Comparison of ENCODE assay signal across 11 cellular contexts in genomic region chr19:3975637-3976087, GRCh38. TPM values are rescaled to one million over a fixed set of nuclear protein-coding genes. Genes with fewer than 3 reads are reported as not detected.
A peak's percentile ranks its signal among the peaks of the same experiment; 100 is the strongest.
DNase-seq lines count a peak whose midpoint lies in the region; ATAC-seq and TF ChIP-seq lines count a peak whose summit lies in the region.
"Had no signal": no experiment of that assay in that cellular context is flagged by ENCODE, and none has a peak within 500 bp of the region (broad histone marks: within the 10 kb centered on the region; RNA-seq: fewer than 3 reads in every experiment).

No MANE protein-coding gene starts in this region.

- no peak overlapping the region for H3K4me2 ChIP-seq in PC-3 (ENCODE audit: low read length)

- peaks cover 49% of the 10 kb centered on the region for H4K20me1 ChIP-seq in PC-3 (ENCODE audit: low read length)

- intact Hi-C loops in PC-3 (cut with micrococcal nuclease), result no loop called here

- no peak for ATAC-seq in PC-3
- ATAC-seq: lower lobe of right lung had no signal

- no TSS peak for BruUV-seq in PC-3 (replicated peaks; lab: Mats Ljungman, UMichigan)

- H2AFZ ChIP-seq in PC-3 (ENCODE audit: low read length), result no peak overlapping the region

- H3K9me3 Mint-ChIP-seq in IgD-negative memory B cell, result no peaks in the 10 kb centered on the region
- H3K9me3 Mint-ChIP-seq in mesothelial cell of epicardium, result no peaks in the 10 kb centered on the region

- H3K4me1 Mint-ChIP-seq in IgD-negative memory B cell, result peaks cover 2 to 7% (median 6%) of the 10 kb centered on the region in 3 donors
- peaks cover 3% of the 10 kb centered on the region for H3K4me1 Mint-ChIP-seq in mesothelial cell of epicardium

- peaks cover 25% of the 10 kb centered on the region for H3K79me2 ChIP-seq in PC-3 (ENCODE audit: low read length)

- H3K36me3 Mint-ChIP-seq in IgD-negative memory B cell, result peaks cover 7% of the 10 kb centered on the region
- H3K36me3 Mint-ChIP-seq in mesothelial cell of epicardium, result peaks cover 17% of the 10 kb centered on the region

- H3K27ac Mint-ChIP-seq in IgD-negative memory B cell, result peak overlapping the region; percentile 10 to 85 (median 43)
- H3K27ac Mint-ChIP-seq in mesothelial cell of epicardium, result peak overlapping the region; percentile 66

- peak overlapping the region in 1 of 4 donors; percentile 69 for H3K4me3 Mint-ChIP-seq in IgD-negative memory B cell
- H3K4me3 Mint-ChIP-seq in mesothelial cell of epicardium, result no peak overlapping the region

- H3K36me3 ChIP-seq in PC-3 (ENCODE audit: low read depth, low read length), result peaks cover 48% of the 10 kb centered on the region

- H3K27ac ChIP-seq in PC-3 (ENCODE audit: low read length), result no peak overlapping the region
- H3K27ac ChIP-seq: lower lobe of right lung, SJCRH30, thyroid gland had no signal

- TF ChIP-seq CTCF in mesothelial cell of epicardium (IDR thresholded peaks at IDR 0.05; ENCODE audit: unreplicated experiment) (no peak), PC-3 (conservative IDR thresholded peaks at IDR 0.05; ENCODE audit: low read depth, low read length) (no peak)

- no peaks in the 10 kb centered on the region for H3K27me3 ChIP-seq in PC-3 (ENCODE audit: low read length)
- H3K27me3 ChIP-seq: SJCRH30, thyroid gland had no signal

- DNase-seq in mesothelial cell of epicardium (ENCODE audit: low spot score in 2 of 2, unreplicated experiment in 2 of 2) (no peak), anterior cingulate cortex (lab: John Stamatoyannopoulos, UW) (no peak), PC-3 (no peak)
- DNase-seq: effector CD4-positive, alpha-beta T cell; lower lobe of right lung; NCI-H446; SJCRH30; thyroid gland had no signal

- CTCF ChIA-PET in PC-3 (lab: Charles Lee), result no interaction called here

- no peaks in the 10 kb centered on the region for H3K27me3 Mint-ChIP-seq in IgD-negative memory B cell
- H3K27me3 Mint-ChIP-seq in mesothelial cell of epicardium (ENCODE audit: low read depth), result no peaks in the 10 kb centered on the region

- peak; percentile 38 for TF ChIP-seq POLR2A in GM15510 (IDR thresholded peaks at IDR 0.05; ENCODE audit: borderline replicate concordance, extremely low read depth, insufficient read length)

- no peak overlapping the region for H3K4me3 ChIP-seq in PC-3 (ENCODE audit: low read length)
- H3K4me3 ChIP-seq: lower lobe of right lung, SJCRH30, thyroid gland had no signal

- POLR2A ChIA-PET in PC-3 (lab: Charles Lee; ENCODE audit: unreplicated experiment), result no interaction called here

- peaks cover 3% of the 10 kb centered on the region for H3F3A ChIP-seq in PC-3 (ENCODE audit: low read length, unreplicated experiment)

- no peak overlapping the region for H3K9ac ChIP-seq in PC-3 (ENCODE audit: low read length)

- no peaks in the 10 kb centered on the region for H3K4me1 ChIP-seq in PC-3 (ENCODE audit: insufficient read depth, low read length)
- H3K4me1 ChIP-seq: SJCRH30, thyroid gland had no signal

- H3K9me2 ChIP-seq in PC-3 (replicated peaks; ENCODE audit: low read length), result no peaks in the 10 kb centered on the region

- H3K9me3 ChIP-seq in PC-3 (ENCODE audit: low read length), result no peaks in the 10 kb centered on the region
- H3K9me3 ChIP-seq: lower lobe of right lung, SJCRH30, thyroid gland had no signal

RNA-seq across cellular contexts. Expression of gene DAPK3, which starts 4.8 kb away (rescaled TPM):
- 34.7 TPM for polyA plus RNA-seq in IgD-negative memory B cell
- 127 to 135 TPM (median 131 TPM) in 3 replicates for total RNA-seq in mesothelial cell of epicardium
- total RNA-seq in PC-3 (2014; rRNA removed), result 94.2 and 155 TPM in 2 replicates

RNA-seq across cellular contexts. Expression of gene EEF2, which starts 9.6 kb away (rescaled TPM):
- 1,056 TPM for polyA plus RNA-seq in IgD-negative memory B cell
- total RNA-seq in mesothelial cell of epicardium, result 2,808 to 2,923 TPM (median 2,892 TPM) in 3 replicates
- total RNA-seq in PC-3 (2014; rRNA removed), result 1,124 and 1,170 TPM in 2 replicates

RNA-seq across cellular contexts. Expression of gene PIAS4, which starts 31.9 kb away (rescaled TPM):
- 8.9 TPM for polyA plus RNA-seq in IgD-negative memory B cell
- total RNA-seq in mesothelial cell of epicardium, result 47.9 to 50.1 TPM (median 48.0 TPM) in 3 replicates
- 21.0 and 26.5 TPM in 2 replicates for total RNA-seq in PC-3 (2014; rRNA removed)

RNA-seq across cellular contexts. Expression of gene NMRK2, which starts 42.8 kb away (rescaled TPM):
- polyA plus RNA-seq in IgD-negative memory B cell, result not detected
- total RNA-seq in mesothelial cell of epicardium, result not detected in 3 replicates
- not detected in 2 replicates for total RNA-seq in PC-3 (2014; rRNA removed)
- total RNA-seq: lower lobe of right lung, pulmonary artery endothelial cell, thyroid gland had no signal
